ENCODE assay signal across 25 cellular contexts in genomic region chr3:13482106-13482690, GRCh38. TPM values are rescaled to one million over a fixed set of nuclear protein-coding genes. Genes with fewer than 3 reads are reported as not detected.
DNase-seq lines count a peak whose midpoint lies in the region; ATAC-seq and TF ChIP-seq lines count a peak whose summit lies in the region.
"Had no signal": no experiment of that assay in that cellular context is flagged by ENCODE, and none has a peak within 500 bp of the region (broad histone marks: within the 10 kb centered on the region; RNA-seq: fewer than 3 reads in every experiment).

No MANE protein-coding gene starts in this region.

- no peak overlapping the region for H3K4me3 ChIP-seq in CD4-positive, CD25-positive, alpha-beta regulatory T cell (ENCODE audit: low read depth, low read length)
- H3K4me3 ChIP-seq in dorsolateral prefrontal cortex (peak overlapping the region in 11 of 59 donors; percentile 1 to 97 (median 83)), MG63 (no peak overlapping the region)
- H3K4me3 ChIP-seq: cardiac muscle cell had no signal

- H3K9me3 ChIP-seq in CD4-positive, CD25-positive, alpha-beta regulatory T cell (ENCODE audit: control insufficient read depth in 2 of 2, low read length in 2 of 2) = no peaks in the 10 kb centered on the region
- H3K9me3 ChIP-seq in MG63 = no peaks in the 10 kb centered on the region

- peaks cover 13% of the 10 kb centered on the region for H3K4me1 ChIP-seq in CD4-positive, CD25-positive, alpha-beta regulatory T cell (ENCODE audit: control insufficient read depth, insufficient read depth, low read length, poor library complexity, severe bottlenecking)

- no peaks in the 10 kb centered on the region for H3K9me3 Mint-ChIP-seq in CD4-positive, CD25-positive, alpha-beta regulatory T cell
- H3K9me3 Mint-ChIP-seq: activated CD4-positive, alpha-beta memory T cell treated with anti-CD3 and anti-CD28 coated beads, Interleukin-2, amount 10 ng/mL, durations not matched to agents 7 days and 5 days; dendritic cell treated with granulocyte-macrophage colony-stimulating factor and Interleukin-4, amounts not matched to agents 40 ng/mL and 50 ng/mL, for 4 days; IgD-negative memory B cell had no signal

- TF ChIP-seq CTCF in dorsolateral prefrontal cortex (IDR thresholded peaks at IDR 0.05 in 54 of 56, conservative IDR thresholded peaks at IDR 0.05 in 2 of 56; ENCODE audit: low read depth in 1 of 56, partially characterized antibody in 56 of 56) = no peak

- peak overlapping the region in 3 of 4 donors; percentile 66 to 91 (median 86) for H3K4me3 Mint-ChIP-seq in CD4-positive, CD25-positive, alpha-beta regulatory T cell

- intact Hi-C loops in dorsolateral prefrontal cortex (cut with DNase I) = loop anchor here in 1 of 2 donors (10.0 kb wide), 2 partner anchors 413 to 477 kb away; no protein-coding TSS in a partner anchor
- intact Hi-C loops in posterior vena cava (cut with DNase I) = no loop called here

- peaks cover 0 to 37% (median 3%) of the 10 kb centered on the region in 4 donors for H3K4me1 Mint-ChIP-seq in CD4-positive, CD25-positive, alpha-beta regulatory T cell

- no peak overlapping the region for H3K27ac ChIP-seq in CD4-positive, CD25-positive, alpha-beta regulatory T cell (ENCODE audit: insufficient read depth, low read length, poor library complexity, severe bottlenecking)
- peak overlapping the region in 49 of 59 donors; percentile 6 to 100 (median 98) for H3K27ac ChIP-seq in dorsolateral prefrontal cortex
- H3K27ac ChIP-seq: cardiac muscle cell had no signal

- no peak for ATAC-seq in CD4-positive, CD25-positive, alpha-beta regulatory T cell (ENCODE audit: low read depth in 2 of 2)
- no peak for ATAC-seq in HG03342 (IDR thresholded peaks at IDR 0.05; ENCODE audit: unreplicated experiment)
- ATAC-seq: HCT116, left ventricle myocardium superior, Right ventricle myocardium inferior had no signal

- no peaks in the 10 kb centered on the region for H3K36me3 Mint-ChIP-seq in CD4-positive, CD25-positive, alpha-beta regulatory T cell
- H3K36me3 Mint-ChIP-seq: IgD-negative memory B cell had no signal

- peak overlapping the region in 2 of 3 donors; percentile 10 to 35 for H3K27ac Mint-ChIP-seq in CD4-positive, CD25-positive, alpha-beta regulatory T cell
- H3K27ac Mint-ChIP-seq: activated CD4-positive, alpha-beta memory T cell treated with anti-CD3 and anti-CD28 coated beads, Interleukin-2, amount 10 ng/mL, durations not matched to agents 7 days and 5 days; dendritic cell treated with granulocyte-macrophage colony-stimulating factor and Interleukin-4, amounts not matched to agents 40 ng/mL and 50 ng/mL, for 4 days; IgD-negative memory B cell had no signal

- DNase-seq in CD4-positive, CD25-positive, alpha-beta regulatory T cell = no peak
- peak; percentile 23 for DNase-seq in RPMI7951 (ENCODE audit: low read depth)
- DNase-seq in dorsolateral prefrontal cortex = peak in 2 of 10 donors; percentile 8 to 37
- DNase-seq in posterior vena cava (ENCODE audit: low spot score) = peak; percentile 64
- no peak for DNase-seq in MG63
- no peak for DNase-seq in stimulated activated CD4-positive, alpha-beta T cell treated with anti-CD3 and anti-CD28 coated beads, Interleukin-1b, Interleukin-23, amount 100 ng/mL, for 48 hours
- DNase-seq in NCI-H2107 treated with DMSO at 0.1 percent for 48 hours (lab: John Stamatoyannopoulos, UW; ENCODE audit: unreplicated experiment) = no peak
- DNase-seq: activated CD4-positive, alpha-beta memory T cell treated with anti-CD3 and anti-CD28 coated beads, Interleukin-2, amount 10 ng/mL, durations not matched to agents 7 days and 5 days; activated CD4-positive, CD25-positive, alpha-beta regulatory T cell; activated gamma-delta T cell treated with Interleukin-2 at 50 U/mL for 16 hours; activated T-cell treated with anti-CD3 and anti-CD28 coated beads for 4 hours; amniotic stem cell; C1 segment of cervical spinal cord; DMS 273 treated with DMSO at 0.1 percent for 48 hours; left ventricle myocardium superior; midbrain; NCI-H1105 treated with DMSO at 0.1 percent for 48 hours; NCI-H2029 treated with DMSO at 0.1 percent for 48 hours; NCI-H82 had no signal

- no peaks in the 10 kb centered on the region for H3K36me3 ChIP-seq in CD4-positive, CD25-positive, alpha-beta regulatory T cell (ENCODE audit: control insufficient read depth, insufficient read depth, low read length)
- H3K36me3 ChIP-seq in MG63 = no peaks in the 10 kb centered on the region
- H3K36me3 ChIP-seq: cardiac muscle cell had no signal

- no peaks in the 10 kb centered on the region for H3K27me3 Mint-ChIP-seq in CD4-positive, CD25-positive, alpha-beta regulatory T cell
- H3K27me3 Mint-ChIP-seq: IgD-negative memory B cell had no signal

- H3K27me3 ChIP-seq in CD4-positive, CD25-positive, alpha-beta regulatory T cell (ENCODE audit: control insufficient read depth, insufficient read depth, low read length) = no peaks in the 10 kb centered on the region
- H3K27me3 ChIP-seq in dorsolateral prefrontal cortex = no peaks in the 10 kb centered on the region
- no peaks in the 10 kb centered on the region for H3K27me3 ChIP-seq in MG63
- H3K27me3 ChIP-seq: cardiac muscle cell had no signal

RNA-seq across cellular contexts. Expression of gene HDAC11, which starts 2.1 kb away (rescaled TPM):
- total RNA-seq in CD4-positive, CD25-positive, alpha-beta regulatory T cell = 3.8 TPM
- 1 to 10 TPM; 2.1 to 8.8 (median 3.0) TPM for polyA plus RNA-seq in CD4-positive, CD25-positive, alpha-beta regulatory T cell
- total RNA-seq in RPMI7951 (2014; rRNA removed; shearing (Covaris generic)) = 9.4 and 16.0 TPM in 2 replicates
- total RNA-seq in dorsolateral prefrontal cortex (100 to 1,000 TPM in 22 of 120 experiments, 10 to 100 TPM in 98; 48.3 to 174 (median 79.7) TPM), posterior vena cava (10 to 100 TPM; 12.9 to 15.3 TPM)
- total RNA-seq in MG63 (2014; rRNA removed; shearing (Covaris generic); ENCODE audit: low replicate concordance) = 13.4 and 40.4 TPM in 2 replicates

Comparison
In these comparisons a context has a peak if more than half of its experiments do, and no peak if none do; other contexts are left out.
1. DNase-seq: peak in RPMI7951 (single experiment) and posterior vena cava (single experiment); none in CD4-positive, CD25-positive, alpha-beta regulatory T cell (0 of 3), MG63 (single experiment), stimulated activated CD4-positive, alpha-beta T cell treated with anti-CD3 and anti-CD28 coated beads, Interleukin-1b, Interleukin-23, amount 100 ng/mL, for 48 hours (single experiment) and NCI-H2107 treated with DMSO at 0.1 percent for 48 hours (single experiment).